ENCODE assay signal across 1 cellular context in genomic region chr20:62769346-62770071, GRCh38.
A peak's percentile ranks its signal among the peaks of the same experiment; 100 is the strongest.
TF ChIP-seq lines count a peak whose summit lies in the region.

No MANE protein-coding gene starts in this region.

TF ChIP-seq in K562, 482 proteins besides CTCF, POLR2A, EP300 and RAD21:
- TF ChIP-seq, protein P1, sequence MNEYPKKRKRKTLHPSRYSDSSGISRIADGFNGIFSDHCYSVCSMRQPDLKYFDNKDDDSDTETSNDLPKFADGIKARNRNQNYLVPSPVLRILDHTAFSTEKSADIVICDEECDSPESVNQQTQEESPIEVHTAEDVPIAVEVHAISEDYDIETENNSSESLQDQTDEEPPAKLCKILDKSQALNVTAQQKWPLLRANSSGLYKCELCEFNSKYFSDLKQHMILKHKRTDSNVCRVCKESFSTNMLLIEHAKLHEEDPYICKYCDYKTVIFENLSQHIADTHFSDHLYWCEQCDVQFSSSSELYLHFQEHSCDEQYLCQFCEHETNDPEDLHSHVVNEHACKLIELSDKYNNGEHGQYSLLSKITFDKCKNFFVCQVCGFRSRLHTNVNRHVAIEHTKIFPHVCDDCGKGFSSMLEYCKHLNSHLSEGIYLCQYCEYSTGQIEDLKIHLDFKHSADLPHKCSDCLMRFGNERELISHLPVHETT (CRISPR knock-in tag; conservative IDR thresholded peaks at IDR 0.05 in 1 of 2, IDR thresholded peaks at IDR 0.05 in 1 of 2): no peak
- TF ChIP-seq L3MBTL2 (IDR thresholded peaks at IDR 0.05) (no peak), ESRRB (CRISPR knock-in tag; IDR thresholded peaks at IDR 0.05; ENCODE audit: borderline replicate concordance) (no peak), ZNF408 (CRISPR knock-in tag; IDR thresholded peaks at IDR 0.05; ENCODE audit: low read depth) (no peak), TEAD4 (IDR thresholded peaks at IDR 0.05; ENCODE audit: low read length) (no peak), TEAD4 (CRISPR knock-in tag; IDR thresholded peaks at IDR 0.05; ENCODE audit: borderline replicate concordance) (no peak), TCF3 (CRISPR knock-in tag; IDR thresholded peaks at IDR 0.05) (no peak), RBM17 (IDR thresholded peaks at IDR 0.05; ENCODE audit: borderline replicate concordance, low read depth, low read length) (no peak), ZNF253 (CRISPR knock-in tag; conservative IDR thresholded peaks at IDR 0.05) (no peak), POLR2G (IDR thresholded peaks at IDR 0.05; ENCODE audit: low read depth, low read length) (peak; percentile 41), MEF2D (tag; conservative IDR thresholded peaks at IDR 0.05; ENCODE audit: low read depth) (no peak), CSDE1 (IDR thresholded peaks at IDR 0.05) (no peak), ZNF780A (CRISPR knock-in tag; IDR thresholded peaks at IDR 0.05) (no peak), RBFOX2 (IDR thresholded peaks at IDR 0.05; ENCODE audit: low read depth, low read length) (peak; percentile 19), HEY1 (CRISPR knock-in tag; IDR thresholded peaks at IDR 0.05; ENCODE audit: borderline replicate concordance) (no peak)
- TF ChIP-seq, protein P2, sequence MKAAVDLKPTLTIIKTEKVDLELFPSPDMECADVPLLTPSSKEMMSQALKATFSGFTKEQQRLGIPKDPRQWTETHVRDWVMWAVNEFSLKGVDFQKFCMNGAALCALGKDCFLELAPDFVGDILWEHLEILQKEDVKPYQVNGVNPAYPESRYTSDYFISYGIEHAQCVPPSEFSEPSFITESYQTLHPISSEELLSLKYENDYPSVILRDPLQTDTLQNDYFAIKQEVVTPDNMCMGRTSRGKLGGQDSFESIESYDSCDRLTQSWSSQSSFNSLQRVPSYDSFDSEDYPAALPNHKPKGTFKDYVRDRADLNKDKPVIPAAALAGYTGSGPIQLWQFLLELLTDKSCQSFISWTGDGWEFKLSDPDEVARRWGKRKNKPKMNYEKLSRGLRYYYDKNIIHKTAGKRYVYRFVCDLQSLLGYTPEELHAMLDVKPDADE (conservative IDR thresholded peaks at IDR 0.05; ENCODE audit: control insufficient read depth, low read depth, low read length): no peak
- TF ChIP-seq, protein P3, sequence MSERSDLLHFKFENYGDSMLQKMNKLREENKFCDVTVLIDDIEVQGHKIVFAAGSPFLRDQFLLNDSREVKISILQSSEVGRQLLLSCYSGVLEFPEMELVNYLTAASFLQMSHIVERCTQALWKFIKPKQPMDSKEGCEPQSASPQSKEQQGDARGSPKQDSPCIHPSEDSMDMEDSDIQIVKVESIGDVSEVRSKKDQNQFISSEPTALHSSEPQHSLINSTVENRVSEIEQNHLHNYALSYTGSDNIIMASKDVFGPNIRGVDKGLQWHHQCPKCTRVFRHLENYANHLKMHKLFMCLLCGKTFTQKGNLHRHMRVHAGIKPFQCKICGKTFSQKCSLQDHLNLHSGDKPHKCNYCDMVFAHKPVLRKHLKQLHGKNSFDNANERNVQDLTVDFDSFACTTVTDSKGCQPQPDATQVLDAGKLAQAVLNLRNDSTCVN (CRISPR knock-in tag; IDR thresholded peaks at IDR 0.05): no peak
TF ChIP-seq in K562: peak in this region for 2.
